In the genomic region with DNA sequence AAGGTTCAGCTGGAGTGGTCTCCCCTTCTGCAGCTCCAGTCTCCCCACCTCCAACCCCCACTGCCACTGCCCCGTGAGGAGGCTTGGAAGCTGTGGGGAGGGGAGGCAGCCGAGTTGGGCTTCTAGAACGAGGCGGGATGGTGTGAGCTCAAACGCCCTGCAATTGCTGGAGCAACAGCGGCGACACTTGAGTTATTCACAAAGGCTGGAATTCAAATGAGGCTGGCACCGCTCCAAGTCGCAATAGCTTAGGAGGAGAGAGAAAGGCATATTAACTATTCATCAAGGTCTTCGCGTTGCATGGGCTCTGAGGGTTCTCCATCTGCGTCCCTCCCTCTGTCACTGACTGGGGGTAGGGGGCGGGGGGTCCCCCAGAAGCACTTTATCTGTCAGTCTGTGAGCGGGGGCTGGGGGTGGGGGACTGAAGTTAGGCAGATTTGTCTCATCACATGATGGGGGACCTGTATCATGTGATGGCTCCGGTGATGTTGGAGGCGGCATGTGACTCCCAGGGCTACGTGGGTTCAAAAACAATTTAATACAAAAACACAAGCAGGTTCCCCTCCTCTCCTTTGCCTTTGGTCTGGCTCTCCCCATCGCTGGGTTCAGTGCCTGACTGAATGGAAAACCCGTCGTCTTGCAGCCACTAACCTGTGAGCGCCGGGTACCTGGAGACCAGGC, we compare ENCODE assay signal across 8 cellular contexts.
DNase-seq lines count a peak whose midpoint lies in the region; ATAC-seq, FAIRE-seq and TF ChIP-seq lines count a peak whose summit lies in the region.

No MANE protein-coding gene starts in this region.

- peak; percentile 8 for DNase-seq in GM04503 (ENCODE audit: low read depth)
- peak; percentile 45 for DNase-seq in NCI-H345 treated with DMSO at 0.1 percent for 48 hours (lab: John Stamatoyannopoulos, UW; ENCODE audit: unreplicated experiment)
- peak; percentile 41 for DNase-seq in bronchial epithelial cell (ENCODE audit: low read depth)
- DNase-seq in kidney epithelial cell (ENCODE audit: low read depth) = peak; percentile 32
- peak; percentile 10 for DNase-seq in stimulated activated CD4-positive, alpha-beta T cell treated with anti-CD3 and anti-CD28 coated beads, Interleukin-1b, Interleukin-23, amount 100 ng/mL, for 48 hours
- no peak for DNase-seq in central memory CD4-positive, alpha-beta T cell
- no peak for DNase-seq in RKO (ENCODE audit: low spot score)

- H3K27me3 ChIP-seq in bronchial epithelial cell (ENCODE audit: control insufficient read depth, insufficient read depth, low read length) (peaks cover 11% of the 10 kb centered on the region), kidney epithelial cell (ENCODE audit: control insufficient read depth, insufficient read depth, low read length) (peaks cover 3% of the 10 kb centered on the region)

- no peak for ATAC-seq in HG02938 (IDR thresholded peaks at IDR 0.05; ENCODE audit: unreplicated experiment)

- H3K4me3 ChIP-seq in bronchial epithelial cell (ENCODE audit: low read depth, low read length) (no peak overlapping the region), kidney epithelial cell (ENCODE audit: low read depth, low read length) (peak overlapping the region; percentile 25)

- no peaks in the 10 kb centered on the region for H3K36me3 ChIP-seq in bronchial epithelial cell (ENCODE audit: control insufficient read depth, insufficient read depth, low read length)
- no peaks in the 10 kb centered on the region for H3K36me3 ChIP-seq in kidney epithelial cell (ENCODE audit: control insufficient read depth, insufficient read depth, low read length)

- TF ChIP-seq CTCF in bronchial epithelial cell (IDR thresholded peaks at IDR 0.05; ENCODE audit: insufficient read depth, low read length, severe bottlenecking) (no peak), kidney epithelial cell (IDR thresholded peaks at IDR 0.05; ENCODE audit: insufficient read depth, low read length, poor library complexity, severe bottlenecking) (no peak)

- FAIRE-seq in bronchial epithelial cell (lab: Jason Lieb, UNC) = no peak

Comparison
In these comparisons a context has a peak if more than half of its experiments do, and no peak if none do; other contexts are left out.
1. DNase-seq: peak in GM04503 (single experiment), NCI-H345 treated with DMSO at 0.1 percent for 48 hours (single experiment), bronchial epithelial cell (single experiment), kidney epithelial cell (single experiment) and stimulated activated CD4-positive, alpha-beta T cell treated with anti-CD3 and anti-CD28 coated beads, Interleukin-1b, Interleukin-23, amount 100 ng/mL, for 48 hours (single experiment); none in central memory CD4-positive, alpha-beta T cell (single experiment) and RKO (single experiment).